ENCODE assay signal across 18 cellular contexts in genomic region chr11:68375337-68375736, GRCh38.
DNase-seq lines count a peak whose midpoint lies in the region; ATAC-seq, FAIRE-seq and TF ChIP-seq lines count a peak whose summit lies in the region.
"Had no signal": no experiment of that assay in that cellular context is flagged by ENCODE, and none has a peak within 500 bp of the region (broad histone marks: within the 10 kb centered on the region; RNA-seq: fewer than 3 reads in every experiment).

No MANE protein-coding gene starts in this region.

- H3K4me2 ChIP-seq in BLaER1 treated with 17β-estradiol and CSF1 and Interleukin-3, amounts not matched to agents 10 nM and 100 nM = peak overlapping the region; percentile 85 to 98 (median 90)

- H3K36me3 ChIP-seq in BLaER1 treated with 17β-estradiol and CSF1 and Interleukin-3, amounts not matched to agents 10 nM and 100 nM = peaks cover 0 to 24% (median 3%) of the 10 kb centered on the region in 11 experiments; a peak in 5 of 22 replicates
- H3K36me3 ChIP-seq in lower lobe of right lung (no peaks in the 10 kb centered on the region), thoracic aorta (no peaks in the 10 kb centered on the region), pancreas (no peaks in the 10 kb centered on the region)
- H3K36me3 ChIP-seq: MG63, prostate gland had no signal

- POLR2A ChIA-PET in WTC11 (lab: Charles Lee) (no interaction called here), MCF 10A (lab: Yijun Ruan, JAX) (no interaction called here)

- BruUV-seq in MCF 10A (replicated peaks; lab: Mats Ljungman, UMichigan) = no TSS peak

- TF ChIP-seq POLR2A in lower leg skin (IDR thresholded peaks at IDR 0.05) = no peak

- H3K27ac Mint-ChIP-seq in WTC11 = peak overlapping the region; percentile 88; the same call in 1 of the 2 replicates
- no peak overlapping the region for H3K27ac Mint-ChIP-seq in MCF 10A (ENCODE audit: low read depth, unreplicated experiment)
- H3K27ac Mint-ChIP-seq: activated naive CD8-positive, alpha-beta T cell treated with anti-CD3 and anti-CD28 coated beads for 36 hours; activated T-helper 2 cell treated with anti-CD3 and anti-CD28 coated beads, Interferon-gamma antibody, Interleukin-2, Interleukin-4, amounts not matched to agents 10 μg/mL and 5 μg/mL and 100 μg/mL, durations not matched to agents 14 hours and 24 hours and 36 hours had no signal

- H3K27me3 ChIP-seq in BLaER1 treated with 17β-estradiol and CSF1 and Interleukin-3, amounts not matched to agents 10 nM and 100 nM = peaks cover 0 to 32% (median 0%) of the 10 kb centered on the region in 11 experiments; a peak in 6 of 22 replicates
- no peaks in the 10 kb centered on the region for H3K27me3 ChIP-seq in lower lobe of right lung (ENCODE audit: low read depth)
- H3K27me3 ChIP-seq in thoracic aorta (replicated peaks; ENCODE audit: insufficient read depth) = no peaks in the 10 kb centered on the region
- H3K27me3 ChIP-seq in pancreas = no peaks in the 10 kb centered on the region
- H3K27me3 ChIP-seq: MG63 had no signal

- intact Hi-C loops in lower lobe of right lung (cut with DNase I) (no loop called here), MCF 10A (cut with micrococcal nuclease) (no loop called here), pancreas (cut with DNase I) (no loop called here), lower leg skin (cut with DNase I; ENCODE audit: low total_unique reads) (loop anchor here (10.0 kb wide), 2 partner anchors 51 to 699 kb away; no protein-coding TSS in a partner anchor)

- peak overlapping the region in 1 of 11 experiments; percentile 30; a peak in 2 of 22 replicates for H3K9ac ChIP-seq in BLaER1 treated with 17β-estradiol and CSF1 and Interleukin-3, amounts not matched to agents 10 nM and 100 nM
- H3K9ac ChIP-seq: SK-N-SH had no signal

- peak overlapping the region in 1 of 10 experiments; percentile 48; a peak in 1 of 20 replicates for H3K4me3 ChIP-seq in BLaER1 treated with 17β-estradiol and CSF1 and Interleukin-3, amounts not matched to agents 10 nM and 100 nM
- H3K4me3 ChIP-seq in lower lobe of right lung = no peak overlapping the region
- no peak overlapping the region for H3K4me3 ChIP-seq in thoracic aorta
- H3K4me3 ChIP-seq in pancreas = no peak overlapping the region
- no peak overlapping the region for H3K4me3 ChIP-seq in lower leg skin (ENCODE audit: low read depth, poor library complexity, severe bottlenecking)
- H3K4me3 ChIP-seq: MG63, prostate gland had no signal

- H3K4me1 Mint-ChIP-seq in WTC11 (peaks cover 4% of the 10 kb centered on the region), MCF 10A (ENCODE audit: insufficient read depth, unreplicated experiment) (no peaks in the 10 kb centered on the region)

- H3K36me3 Mint-ChIP-seq in WTC11 = peaks cover 16% of the 10 kb centered on the region
- peaks cover 18% of the 10 kb centered on the region for H3K36me3 Mint-ChIP-seq in MCF 10A (ENCODE audit: insufficient read depth, unreplicated experiment)

- H3K27me3 Mint-ChIP-seq in WTC11 (ENCODE audit: low read depth) (no peaks in the 10 kb centered on the region), MCF 10A (ENCODE audit: insufficient read depth, unreplicated experiment) (no peaks in the 10 kb centered on the region)
- H3K27me3 Mint-ChIP-seq: activated naive CD8-positive, alpha-beta T cell treated with anti-CD3 and anti-CD28 coated beads for 36 hours had no signal

- peaks cover 73 to 100% (median 100%) of the 10 kb centered on the region in 10 experiments for H3K4me1 ChIP-seq in BLaER1 treated with 17β-estradiol and CSF1 and Interleukin-3, amounts not matched to agents 10 nM and 100 nM
- peaks cover 86% of the 10 kb centered on the region for H3K4me1 ChIP-seq in lower lobe of right lung
- peaks cover 50 to 74% of the 10 kb centered on the region in 2 donors for H3K4me1 ChIP-seq in thoracic aorta (ENCODE audit: control insufficient read depth in 1 of 2, low read depth in 2 of 2)
- H3K4me1 ChIP-seq in pancreas = peaks cover 0 to 26% (median 15%) of the 10 kb centered on the region in 3 donors

- DNase-seq in WTC11 (ENCODE audit: low spot score) = no peak
- DNase-seq in lower lobe of right lung = no peak
- no peak for DNase-seq in thoracic aorta (ENCODE audit: low spot score)
- DNase-seq in MCF 10A (ENCODE audit: unreplicated experiment) = no peak
- no peak for DNase-seq in pancreas
- DNase-seq in AG20443 (ENCODE audit: low spot score) = no peak
- no peak for DNase-seq in lower leg skin (ENCODE audit: low spot score in 2 of 2)
- DNase-seq: activated CD4-positive, alpha-beta T cell treated with anti-CD3 and anti-CD28 coated beads, Interleukin-2, amount 50 U/mL, for 48 hours; activated CD8-positive, alpha-beta memory T cell treated with anti-CD3 and anti-CD28 coated beads, Interleukin-2, amount 50 U/mL, for 48 hours; activated naive CD8-positive, alpha-beta T cell treated with anti-CD3 and anti-CD28 coated beads for 36 hours; HCEC 1CT; MG63; NCI-H1436; SK-N-SH had no signal

- TF ChIP-seq CTCF in WTC11 (IDR thresholded peaks at IDR 0.05) = no peak
- TF ChIP-seq CTCF in lower lobe of right lung (IDR thresholded peaks at IDR 0.05) = no peak
- no peak for TF ChIP-seq CTCF in thoracic aorta (IDR thresholded peaks at IDR 0.05)
- TF ChIP-seq CTCF in MCF 10A (IDR thresholded peaks at IDR 0.05; ENCODE audit: unreplicated experiment) = no peak
- no peak for TF ChIP-seq CTCF in pancreas (IDR thresholded peaks at IDR 0.05)
- TF ChIP-seq CTCF in lower leg skin (IDR thresholded peaks at IDR 0.05) = no peak

- WGBS in pancreas, 2 donors = 92 to 96% methylated on average over 13 of the region's 13 CpGs
- 90 to 93% methylated on average over 13 of the region's 13 CpGs for WGBS in lower leg skin, 2 donors

- H3K27ac ChIP-seq in BLaER1 treated with 17β-estradiol and CSF1 and Interleukin-3, amounts not matched to agents 10 nM and 100 nM = no peak overlapping the region
- peak overlapping the region; percentile 81 for H3K27ac ChIP-seq in lower lobe of right lung
- H3K27ac ChIP-seq in thoracic aorta = peak overlapping the region; percentile 96 to 97
- H3K27ac ChIP-seq in pancreas = peak overlapping the region in 1 of 4 donors; percentile 8

- CTCF ChIA-PET in WTC11 (lab: Charles Lee) = interaction anchor here (0.6 to 1.0 kb wide), 2 partner anchors 50 to 79 kb away, joined by 3 read pairs; no protein-coding TSS in a partner anchor
- CTCF ChIA-PET in MCF 10A (lab: Yijun Ruan, JAX) = interaction anchor here (1.1 kb wide), 1 partner anchor 8 kb away, joined by 3 read pairs; no protein-coding TSS in a partner anchor

- no peaks in the 10 kb centered on the region for H3K9me3 ChIP-seq in BLaER1 treated with 17β-estradiol and CSF1 and Interleukin-3, amounts not matched to agents 10 nM and 100 nM (replicated peaks in 1 of 11)
- H3K9me3 ChIP-seq in lower lobe of right lung (no peaks in the 10 kb centered on the region), thoracic aorta (no peaks in the 10 kb centered on the region), pancreas (no peaks in the 10 kb centered on the region)
- H3K9me3 ChIP-seq: MG63, prostate gland, SK-N-SH had no signal

- FAIRE-seq in pancreas (lab: Jason Lieb, UNC) = no peak
- FAIRE-seq: GM18507 had no signal

- H4K20me1 ChIP-seq in BLaER1 treated with 17β-estradiol and CSF1 and Interleukin-3, amounts not matched to agents 10 nM and 100 nM = peaks cover 3 to 100% (median 90%) of the 10 kb centered on the region in 11 experiments; a peak in 19 of 22 replicates

- H3K9me3 Mint-ChIP-seq in WTC11 = peaks cover 6% of the 10 kb centered on the region
- no peaks in the 10 kb centered on the region for H3K9me3 Mint-ChIP-seq in MCF 10A (ENCODE audit: unreplicated experiment)
- H3K9me3 Mint-ChIP-seq: activated naive CD8-positive, alpha-beta T cell treated with anti-CD3 and anti-CD28 coated beads for 36 hours; activated T-helper 2 cell treated with anti-CD3 and anti-CD28 coated beads, Interferon-gamma antibody, Interleukin-2, Interleukin-4, amounts not matched to agents 10 μg/mL and 5 μg/mL and 100 μg/mL, durations not matched to agents 14 hours and 24 hours and 36 hours had no signal

- no peak overlapping the region for H3K4me3 Mint-ChIP-seq in WTC11
- H3K4me3 Mint-ChIP-seq in MCF 10A (ENCODE audit: unreplicated experiment) = no peak overlapping the region
- H3K4me3 Mint-ChIP-seq: activated naive CD8-positive, alpha-beta T cell treated with anti-CD3 and anti-CD28 coated beads for 36 hours had no signal

- ATAC-seq in WTC11 = no peak
- ATAC-seq in lower lobe of right lung = no peak
- ATAC-seq in thoracic aorta (ENCODE audit: insufficient number of reproducible peaks, low FRiP score, low read depth) = no peak
- ATAC-seq in pancreas = no peak

TF ChIP-seq in WTC11, 78 proteins besides CTCF, POLR2A, EP300 and RAD21 (continues in another document):
- no peak for TF ChIP-seq ZNF263 (CRISPR knock-in tag; IDR thresholded peaks at IDR 0.05; ENCODE audit: low read depth)
- no peak for TF ChIP-seq SP1 (CRISPR knock-in tag; conservative IDR thresholded peaks at IDR 0.05)
- no peak for TF ChIP-seq OVOL2 (CRISPR knock-in tag; IDR thresholded peaks at IDR 0.05; ENCODE audit: borderline replicate concordance)
- TF ChIP-seq EMX1 (CRISPR knock-in tag; IDR thresholded peaks at IDR 0.05) = no peak
- no peak for TF ChIP-seq CREB1 (CRISPR knock-in tag; IDR thresholded peaks at IDR 0.05)
- no peak for TF ChIP-seq RELA (CRISPR knock-in tag; IDR thresholded peaks at IDR 0.05; ENCODE audit: borderline replicate concordance)
- TF ChIP-seq PREB (CRISPR knock-in tag; IDR thresholded peaks at IDR 0.05; ENCODE audit: borderline replicate concordance) = no peak
- no peak for TF ChIP-seq ZNF121 (CRISPR knock-in tag; IDR thresholded peaks at IDR 0.05)
- no peak for TF ChIP-seq ZNF317 (CRISPR knock-in tag; IDR thresholded peaks at IDR 0.05; ENCODE audit: borderline replicate concordance, low read depth)

Comparison
In these comparisons a context has a peak if more than half of its experiments do, and no peak if none do; other contexts are left out.
1. H3K27ac ChIP-seq: peak in lower lobe of right lung (single experiment) and thoracic aorta (2 of 2); none in BLaER1 treated with 17β-estradiol and CSF1 and Interleukin-3, amounts not matched to agents 10 nM and 100 nM (0 of 11).